ENCODE assay signal across 9 cellular contexts in genomic region chr11:65856689-65857499, GRCh38. TPM values are rescaled to one million over a fixed set of nuclear protein-coding genes. Genes with fewer than 3 reads are reported as not detected.
DNase-seq lines count a peak whose midpoint lies in the region; ATAC-seq and TF ChIP-seq lines count a peak whose summit lies in the region.
"Had no signal": no experiment of that assay in that cellular context is flagged by ENCODE, and none has a peak within 500 bp of the region (broad histone marks: within the 10 kb centered on the region; RNA-seq: fewer than 3 reads in every experiment).

No MANE protein-coding gene starts in this region.

- peaks cover 46% of the 10 kb centered on the region for H3K36me3 Mint-ChIP-seq in activated naive CD8-positive, alpha-beta T cell treated with anti-CD3 and anti-CD28 coated beads for 36 hours

- peak overlapping the region; percentile 95 for H3K27ac ChIP-seq in HUES6 (ENCODE audit: low read depth, low read length)
- peak overlapping the region; percentile 99 for H3K27ac ChIP-seq in cardiac muscle cell
- H3K27ac ChIP-seq in parathyroid adenoma: peak overlapping the region; percentile 100
- H3K27ac ChIP-seq in tibial artery: peak overlapping the region; percentile 97 to 98

- H3K79me2 ChIP-seq in parathyroid adenoma: peaks cover 5% of the 10 kb centered on the region

- peak overlapping the region; percentile 99 for H3K9ac ChIP-seq in HUES6 (ENCODE audit: low read length)
- peak overlapping the region; percentile 84 for H3K9ac ChIP-seq in parathyroid adenoma

- peak; percentile 32 for ATAC-seq in GM19025 (IDR thresholded peaks at IDR 0.05; ENCODE audit: low read depth, unreplicated experiment)

- H3K27ac Mint-ChIP-seq in activated naive CD8-positive, alpha-beta T cell treated with anti-CD3 and anti-CD28 coated beads for 36 hours: peak overlapping the region; percentile 88

- H3K4me3 ChIP-seq in HUES6 (ENCODE audit: low read depth, low read length) (peak overlapping the region; percentile 92), cardiac muscle cell (peak overlapping the region; percentile 76), parathyroid adenoma (ENCODE audit: low read depth, low read length) (peak overlapping the region; percentile 90), tibial artery (peak overlapping the region; percentile 84 to 99)

- TF ChIP-seq CTCF in cardiac muscle cell (IDR thresholded peaks at IDR 0.05; ENCODE audit: low read depth, low read length): no peak
- TF ChIP-seq CTCF in parathyroid adenoma (IDR thresholded peaks at IDR 0.05): no peak
- TF ChIP-seq CTCF in tibial artery (IDR thresholded peaks at IDR 0.05): no peak

- DNase-seq in Ammon's horn (ENCODE audit: low spot score): peak; percentile 82
- DNase-seq in SKM-1 treated with dmso at 0.1 percent for 144 hours (lab: John Stamatoyannopoulos, UW; ENCODE audit: unreplicated experiment): peak; percentile 84
- DNase-seq in activated naive CD8-positive, alpha-beta T cell treated with anti-CD3 and anti-CD28 coated beads for 36 hours: peak; percentile 87
- peak; percentile 72 to 78 for DNase-seq in cardiac muscle cell (ENCODE audit: low read depth in 1 of 2, low spot score in 1 of 2)
- DNase-seq in tibial artery: peak; percentile 82 to 92

- H3K4me2 ChIP-seq in parathyroid adenoma (ENCODE audit: low read length): peak overlapping the region; percentile 83

- peaks cover 51% of the 10 kb centered on the region for H3K4me1 Mint-ChIP-seq in activated naive CD8-positive, alpha-beta T cell treated with anti-CD3 and anti-CD28 coated beads for 36 hours

- peaks cover 52% of the 10 kb centered on the region for H3K36me3 ChIP-seq in HUES6 (ENCODE audit: control insufficient read depth, insufficient read depth, low read length)
- H3K36me3 ChIP-seq in cardiac muscle cell: peaks cover 33% of the 10 kb centered on the region
- no peaks in the 10 kb centered on the region for H3K36me3 ChIP-seq in parathyroid adenoma (ENCODE audit: control insufficient read depth, insufficient read depth, low read length)
- H3K36me3 ChIP-seq in tibial artery: peaks cover 40 to 46% (median 42%) of the 10 kb centered on the region in 3 donors

- peak overlapping the region; percentile 53 for H2AFZ ChIP-seq in parathyroid adenoma

- peak overlapping the region; percentile 96 for H3K4me3 Mint-ChIP-seq in activated naive CD8-positive, alpha-beta T cell treated with anti-CD3 and anti-CD28 coated beads for 36 hours

- H3K27me3 ChIP-seq in HUES6 (ENCODE audit: control insufficient read depth, insufficient read depth, low read length) (no peaks in the 10 kb centered on the region), cardiac muscle cell (no peaks in the 10 kb centered on the region), parathyroid adenoma (ENCODE audit: control insufficient read depth, insufficient read depth, low read length) (no peaks in the 10 kb centered on the region), tibial artery (no peaks in the 10 kb centered on the region)

- peaks cover 12% of the 10 kb centered on the region for H3K4me1 ChIP-seq in HUES6 (ENCODE audit: control insufficient read depth, insufficient read depth, low read length)
- H3K4me1 ChIP-seq in cardiac muscle cell (ENCODE audit: low read depth): peaks cover 7% of the 10 kb centered on the region
- peaks cover 11% of the 10 kb centered on the region for H3K4me1 ChIP-seq in parathyroid adenoma
- peaks cover 0 to 39% (median 31%) of the 10 kb centered on the region in 4 donors for H3K4me1 ChIP-seq in tibial artery

- intact Hi-C loops in tibial artery (cut with DNase I; ENCODE audit: low total_unique reads): no loop called here

- no peaks in the 10 kb centered on the region for H3K27me3 Mint-ChIP-seq in activated naive CD8-positive, alpha-beta T cell treated with anti-CD3 and anti-CD28 coated beads for 36 hours

- peaks cover 2% of the 10 kb centered on the region for H3K9me3 Mint-ChIP-seq in activated naive CD8-positive, alpha-beta T cell treated with anti-CD3 and anti-CD28 coated beads for 36 hours

- H3K9me3 ChIP-seq in HUES6 (ENCODE audit: control insufficient read depth, insufficient read depth, low read depth, low read length) (no peaks in the 10 kb centered on the region), cardiac muscle cell (ENCODE audit: low read depth) (no peaks in the 10 kb centered on the region), parathyroid adenoma (ENCODE audit: control insufficient read depth, low read length) (no peaks in the 10 kb centered on the region), tibial artery (no peaks in the 10 kb centered on the region)

RNA-seq across cellular contexts. Expression of gene CFL1, which starts 1.1 kb away (rescaled TPM):
- 1,000 to 10,000 TPM; 1,050 to 1,075 TPM for total RNA-seq in activated naive CD8-positive, alpha-beta T cell treated with anti-CD3 and anti-CD28 coated beads for 36 hours
- 974 and 1,709 TPM in 2 replicates for total RNA-seq in cardiac muscle cell
- 1,641 and 2,660 TPM in 2 replicates for polyA plus RNA-seq in cardiac muscle cell

RNA-seq across cellular contexts. Expression of gene MUS81, which starts 3.3 kb away (rescaled TPM):
- 10 to 100 TPM; 64.0 to 67.4 TPM for total RNA-seq in activated naive CD8-positive, alpha-beta T cell treated with anti-CD3 and anti-CD28 coated beads for 36 hours
- total RNA-seq in cardiac muscle cell: 74.3 and 88.9 TPM in 2 replicates
- 80.3 and 82.7 TPM in 2 replicates for polyA plus RNA-seq in cardiac muscle cell

RNA-seq across cellular contexts. Expression of gene EFEMP2, which starts 15.7 kb away (rescaled TPM):
- 1 to 10 TPM; 8.5 to 8.9 TPM for total RNA-seq in activated naive CD8-positive, alpha-beta T cell treated with anti-CD3 and anti-CD28 coated beads for 36 hours
- total RNA-seq in cardiac muscle cell: 138 and 161 TPM in 2 replicates
- 216 and 267 TPM in 2 replicates for polyA plus RNA-seq in cardiac muscle cell

RNA-seq across cellular contexts. Expression of gene CTSW, which starts 22.7 kb away (rescaled TPM):
- total RNA-seq in activated naive CD8-positive, alpha-beta T cell treated with anti-CD3 and anti-CD28 coated beads for 36 hours: 10 to 100 TPM; 39.3 to 41.5 TPM
- total RNA-seq in cardiac muscle cell: not detected in 2 replicates
- polyA plus RNA-seq in cardiac muscle cell: 0.60 TPM in 1 of 2 replicates, not detected in the other
- total RNA-seq: NCI-H460 had no signal

RNA-seq across cellular contexts. Expression of gene SNX32, which starts 23.1 kb away (rescaled TPM):
- total RNA-seq in activated naive CD8-positive, alpha-beta T cell treated with anti-CD3 and anti-CD28 coated beads for 36 hours: 1 to 10 TPM; 2.4 to 3.3 TPM
- 5.9 and 6.0 TPM in 2 replicates for total RNA-seq in cardiac muscle cell
- polyA plus RNA-seq in cardiac muscle cell: 13.2 and 21.4 TPM in 2 replicates

Comparison
In these comparisons a context has a peak if more than half of its experiments do, and no peak if none do; other contexts are left out.
1. Peak in every context shown above with its lines: DNase-seq, ATAC-seq, H3K4me3 ChIP-seq and H3K27ac ChIP-seq.
2. RNA of gene EFEMP2, which starts 15.7 kb away (total RNA-seq): 138 to 161 TPM in cardiac muscle cell; 8.5 to 8.9 TPM in activated naive CD8-positive, alpha-beta T cell treated with anti-CD3 and anti-CD28 coated beads for 36 hours; every median in the first group is over 10 times any median in the second.